Comparison of ENCODE assay signal across 8 cellular contexts in genomic region chr12:27709932-27710591, GRCh38. TPM values are rescaled to one million over a fixed set of nuclear protein-coding genes. Genes with fewer than 3 reads are reported as not detected.
DNase-seq lines count a peak whose midpoint lies in the region; ATAC-seq and TF ChIP-seq lines count a peak whose summit lies in the region.

No MANE protein-coding gene starts in this region.

- no peaks in the 10 kb centered on the region for H3K27me3 Mint-ChIP-seq in Calu3 (ENCODE audit: unreplicated experiment)

- CTCF ChIA-PET in Calu3 (lab: Charles Lee) = interaction anchor here (0.6 kb wide), 2 partner anchors 128 to 360 kb away, joined by 3 to 6 read pairs; no protein-coding TSS in a partner anchor

- peak overlapping the region; percentile 74 for H3K4me3 ChIP-seq in SJSA1
- H3K4me3 ChIP-seq in epithelial cell of esophagus (ENCODE audit: low read length) = peak overlapping the region; percentile 100
- peak overlapping the region; percentile 100 for H3K4me3 ChIP-seq in muscle layer of duodenum (ENCODE audit: low read depth in 1 of 2, low read length in 2 of 2)

- H3K27ac ChIP-seq in SJSA1 (peak overlapping the region; percentile 44), muscle layer of duodenum (ENCODE audit: low read length) (peak overlapping the region; percentile 90)

- peaks cover 5% of the 10 kb centered on the region for H3K4me1 ChIP-seq in SJSA1 (replicated peaks)
- peaks cover 8 to 19% of the 10 kb centered on the region in 2 donors for H3K4me1 ChIP-seq in muscle layer of duodenum (ENCODE audit: control insufficient read depth in 1 of 2, insufficient read depth in 2 of 2, low read length in 2 of 2)

- intact Hi-C loops in Calu3 (cut with micrococcal nuclease; ENCODE audit: unreplicated experiment) = no loop called here

- no peak for TF ChIP-seq CTCF in Calu3 (IDR thresholded peaks at IDR 0.05; ENCODE audit: unreplicated experiment)
- no peak for TF ChIP-seq CTCF in epithelial cell of esophagus (IDR thresholded peaks at IDR 0.05; ENCODE audit: insufficient read depth, low read depth, low read length, missing control alignments)
- TF ChIP-seq CTCF in GM10266 (IDR thresholded peaks at IDR 0.05; ENCODE audit: control insufficient read depth, insufficient read depth, low read depth, missing control alignments) = no peak

- peak overlapping the region; percentile 99 for H3K4me3 Mint-ChIP-seq in Calu3 (ENCODE audit: low read depth, unreplicated experiment)

- ATAC-seq in GM19467 (IDR thresholded peaks at IDR 0.05; ENCODE audit: unreplicated experiment) (peak; percentile 34), HG03469 (IDR thresholded peaks at IDR 0.05; ENCODE audit: unreplicated experiment) (peak; percentile 27)

- H3K36me3 ChIP-seq in SJSA1 (peaks cover 3% of the 10 kb centered on the region), muscle layer of duodenum (ENCODE audit: control insufficient read depth in 1 of 2, insufficient read depth in 2 of 2, low read length in 2 of 2) (peaks cover 0 to 4% of the 10 kb centered on the region in 2 donors)

- no peaks in the 10 kb centered on the region for H3K9me3 Mint-ChIP-seq in Calu3 (ENCODE audit: low read depth, unreplicated experiment)

- peak overlapping the region; percentile 94 for H3K27ac Mint-ChIP-seq in Calu3 (ENCODE audit: unreplicated experiment)

- H3K27me3 ChIP-seq in SJSA1 (replicated peaks) (no peaks in the 10 kb centered on the region), muscle layer of duodenum (ENCODE audit: low read depth, low read length) (no peaks in the 10 kb centered on the region)

- H3K9me3 ChIP-seq in SJSA1 (replicated peaks) = no peaks in the 10 kb centered on the region
- H3K9me3 ChIP-seq in muscle layer of duodenum (ENCODE audit: control insufficient read depth in 1 of 2, low read length in 2 of 2) = no peaks in the 10 kb centered on the region

- peaks cover 24% of the 10 kb centered on the region for H3K36me3 Mint-ChIP-seq in Calu3 (ENCODE audit: insufficient read depth, unreplicated experiment)

- DNase-seq in Calu3 = peak; percentile 6
- DNase-seq in SJSA1 (ENCODE audit: low read depth in 1 of 2, low spot score in 2 of 2) = no peak
- DNase-seq in epithelial cell of esophagus (ENCODE audit: low read depth) = peak; percentile 50
- DNase-seq in GM10266 (ENCODE audit: extremely low spot score) = no peak
- no peak for DNase-seq in stimulated activated CD4-positive, alpha-beta T cell treated with anti-CD3 and anti-CD28 coated beads, Interleukin-1b, Interleukin-23, amount 100 ng/mL, for 48 hours

- peaks cover 15% of the 10 kb centered on the region for H3K4me1 Mint-ChIP-seq in Calu3 (ENCODE audit: low read depth, unreplicated experiment)

- BruUV-seq in Calu3 (replicated peaks; lab: Mats Ljungman, UMichigan) = no TSS peak

RNA-seq across cellular contexts. Expression of gene MRPS35, which starts 0.6 kb away (rescaled TPM):
- total RNA-seq in Calu3 (2022) = 70.5 and 74.7 TPM in 2 replicates
- total RNA-seq in SJSA1 (2014; rRNA removed; shearing (Covaris generic)) = 97.0 and 98.7 TPM in 2 replicates

RNA-seq across cellular contexts. Expression of gene REP15, which starts 13.8 kb away (rescaled TPM):
- 0.78 and 0.83 TPM in 2 replicates for total RNA-seq in Calu3 (2022)
- 0.94 and 1.1 TPM in 2 replicates for total RNA-seq in SJSA1 (2014; rRNA removed; shearing (Covaris generic))

Comparison
In these comparisons a context has a peak if more than half of its experiments do, and no peak if none do; other contexts are left out.
1. DNase-seq: peak in Calu3 (single experiment) and epithelial cell of esophagus (single experiment); none in SJSA1 (0 of 2), GM10266 (single experiment) and stimulated activated CD4-positive, alpha-beta T cell treated with anti-CD3 and anti-CD28 coated beads, Interleukin-1b, Interleukin-23, amount 100 ng/mL, for 48 hours (single experiment).
2. Peak in every context shown above with its lines, with median percentiles within 50 percentile points of each other: H3K4me3 ChIP-seq.